1 cellular context compared by ENCODE assay signal in genomic region chr7:32891800-32892520, GRCh38.
TF ChIP-seq lines count a peak whose summit lies in the region.

No MANE protein-coding gene starts in this region.

TF ChIP-seq in K562, 482 proteins besides CTCF, POLR2A, EP300 and RAD21 (continued from another document and continues in another):
- peak; percentile 66; the same call in 1 of the 2 replicates for TF ChIP-seq MGA (IDR thresholded peaks at IDR 0.05)
- peak; percentile 42 for TF ChIP-seq SMAD1 (IDR thresholded peaks at IDR 0.05; ENCODE audit: low read depth, low read length, partially characterized antibody)
- no peak for TF ChIP-seq POLR2AphosphoS2 (IDR thresholded peaks at IDR 0.05; ENCODE audit: low read length)
- TF ChIP-seq PML (IDR thresholded peaks at IDR 0.05; ENCODE audit: low read length), result 0 out of 2 replicates have a peak, but pooled peaks have one; percentile 48
- TF ChIP-seq CXXC5 (CRISPR knock-in tag; IDR thresholded peaks at IDR 0.05), result no peak; the same call in 1 of the 2 replicates
- TF ChIP-seq HOXB6 (CRISPR knock-in tag; IDR thresholded peaks at IDR 0.05; ENCODE audit: borderline replicate concordance), result no peak
- no peak for TF ChIP-seq ZNF263 (CRISPR knock-in tag; IDR thresholded peaks at IDR 0.05; ENCODE audit: borderline replicate concordance)
- no peak for TF ChIP-seq DLX4 (CRISPR knock-in tag; IDR thresholded peaks at IDR 0.05)
- no peak; the same call in 1 of the 2 replicates for TF ChIP-seq SP1 (CRISPR knock-in tag; IDR thresholded peaks at IDR 0.05)
- 0 out of 2 replicates have a peak, but pooled peaks have one; percentile 17 for TF ChIP-seq ETS1 (conservative IDR thresholded peaks at IDR 0.05; ENCODE audit: control insufficient read depth, low read depth, low read length)
- TF ChIP-seq IRF1 (CRISPR knock-in tag; IDR thresholded peaks at IDR 0.05; ENCODE audit: borderline replicate concordance), result no peak
- TF ChIP-seq BCLAF1 (IDR thresholded peaks at IDR 0.05; ENCODE audit: borderline replicate concordance in 1 of 2, control insufficient read depth in 1 of 2, low read depth in 2 of 2, low read length in 1 of 2), result 0 out of 4 replicates have a peak, but pooled peaks of 1 of the 2 experiments have one; percentile 0
- TF ChIP-seq ZNF212 (CRISPR knock-in tag; IDR thresholded peaks at IDR 0.05), result no peak
- TF ChIP-seq UBTF (IDR thresholded peaks at IDR 0.05; ENCODE audit: borderline replicate concordance in 1 of 2, low read depth in 2 of 2, low read length in 2 of 2), result no peak; a peak in 1 of 4 replicates
- no peak for TF ChIP-seq FOXA3 (CRISPR knock-in tag; conservative IDR thresholded peaks at IDR 0.05 in 1 of 2, IDR thresholded peaks at IDR 0.05 in 1 of 2)
- TF ChIP-seq SAFB (IDR thresholded peaks at IDR 0.05; ENCODE audit: borderline replicate concordance, low read depth, low read length), result no peak
- no peak for TF ChIP-seq MXI1 (IDR thresholded peaks at IDR 0.05; ENCODE audit: low read depth, low read length)
- no peak for TF ChIP-seq STAT5B (CRISPR knock-in tag; IDR thresholded peaks at IDR 0.05)
- TF ChIP-seq ZNF239 (CRISPR knock-in tag; IDR thresholded peaks at IDR 0.05), result no peak
- no peak for TF ChIP-seq U2AF1 (optimal IDR thresholded peaks at IDR 0.05; ENCODE audit: low read depth, low read length)
- TF ChIP-seq ZNF134 (CRISPR knock-in tag; conservative IDR thresholded peaks at IDR 0.05), result no peak
- TF ChIP-seq CBX1 (IDR thresholded peaks at IDR 0.05; ENCODE audit: low read depth), result no peak
- peak; percentile 61; the same call in 1 of the 2 replicates for TF ChIP-seq L3MBTL2 (IDR thresholded peaks at IDR 0.05)
- TF ChIP-seq PREB (CRISPR knock-in tag; IDR thresholded peaks at IDR 0.05), result no peak
- TF ChIP-seq ZMIZ1 (IDR thresholded peaks at IDR 0.05; ENCODE audit: low read depth in 2 of 2, low read length in 2 of 2), result peak in 1 of 2 experiments; percentile 26; a peak in 1 of 4 replicates
